8 cellular contexts compared by ENCODE assay signal in the genomic region with DNA sequence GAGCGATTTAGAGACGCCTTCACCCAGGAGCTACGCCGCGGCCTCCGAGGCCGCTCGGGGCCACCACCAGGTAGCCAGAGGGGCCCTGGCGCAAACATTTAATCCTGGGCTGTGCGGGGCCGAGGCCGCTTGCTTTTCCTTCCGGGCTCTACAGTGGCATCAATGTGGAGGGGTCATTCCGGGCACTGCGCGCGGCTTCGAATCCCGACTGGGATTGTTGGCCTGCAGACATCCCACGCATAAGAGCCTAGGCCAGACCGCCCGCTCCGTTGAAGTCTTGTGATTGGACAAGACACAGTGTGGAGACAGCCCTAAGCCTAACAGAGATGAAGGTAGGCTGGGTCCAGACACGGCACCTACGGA. TPM values are rescaled to one million over a fixed set of nuclear protein-coding genes. Genes with fewer than 3 reads are reported as not detected.
DNase-seq lines count a peak whose midpoint lies in the region; ATAC-seq and TF ChIP-seq lines count a peak whose summit lies in the region.

No MANE protein-coding gene starts in this region.

- peak overlapping the region; percentile 90 for H3K27ac ChIP-seq in parathyroid adenoma

- peak overlapping the region; percentile 91 for H3K4me3 ChIP-seq in parathyroid adenoma (ENCODE audit: low read depth, low read length)

- POLR2A ChIA-PET in activated CD4-positive, alpha-beta memory T cell treated with anti-CD3 and anti-CD28 coated beads, Interleukin-2, amount 10 ng/mL, durations not matched to agents 7 days and 5 days (lab: Charles Lee): interaction anchor here (0.7 to 5.5 kb wide), 29 partner anchors 9 to 661 kb away, joined by 3 to 91 read pairs (median 6); a partner anchor contains a TSS

- H3K4me3 Mint-ChIP-seq in activated CD4-positive, alpha-beta memory T cell treated with anti-CD3 and anti-CD28 coated beads, Interleukin-2, amount 10 ng/mL, durations not matched to agents 7 days and 5 days: peak overlapping the region; percentile 90

- H3K36me3 Mint-ChIP-seq in activated CD4-positive, alpha-beta memory T cell treated with anti-CD3 and anti-CD28 coated beads, Interleukin-2, amount 10 ng/mL, durations not matched to agents 7 days and 5 days (ENCODE audit: low read depth): peaks cover 44% of the 10 kb centered on the region

- H3K4me1 ChIP-seq in parathyroid adenoma: peaks cover 7% of the 10 kb centered on the region

- peak overlapping the region; percentile 84 for H3K9ac ChIP-seq in parathyroid adenoma

- no peaks in the 10 kb centered on the region for H3K9me3 ChIP-seq in parathyroid adenoma (ENCODE audit: control insufficient read depth, low read length)

- ATAC-seq in Right ventricle myocardium superior (ENCODE audit: poor library complexity) (peak; percentile 1), left ventricle myocardium superior (no peak), HG03439 (IDR thresholded peaks at IDR 0.05; ENCODE audit: unreplicated experiment) (peak; percentile 17)

- H3K9me3 Mint-ChIP-seq in activated CD4-positive, alpha-beta memory T cell treated with anti-CD3 and anti-CD28 coated beads, Interleukin-2, amount 10 ng/mL, durations not matched to agents 7 days and 5 days: no peaks in the 10 kb centered on the region

- TF ChIP-seq CTCF in parathyroid adenoma (IDR thresholded peaks at IDR 0.05): no peak

- peak; percentile 52 for DNase-seq in Right ventricle myocardium superior
- DNase-seq in left ventricle myocardium superior: no peak
- no peak for DNase-seq in activated CD4-positive, alpha-beta memory T cell treated with anti-CD3 and anti-CD28 coated beads, Interleukin-2, amount 10 ng/mL, durations not matched to agents 7 days and 5 days
- DNase-seq in head of caudate nucleus: peak in 22 of 42 donors; percentile 6 to 55 (median 26)
- DNase-seq in germinal center (ENCODE audit: low spot score): no peak
- DNase-seq in SKM-1 (lab: John Stamatoyannopoulos, UW; ENCODE audit: unreplicated experiment): no peak

- peaks cover 16% of the 10 kb centered on the region for H3K79me2 ChIP-seq in parathyroid adenoma

- H3K27ac Mint-ChIP-seq in activated CD4-positive, alpha-beta memory T cell treated with anti-CD3 and anti-CD28 coated beads, Interleukin-2, amount 10 ng/mL, durations not matched to agents 7 days and 5 days: peak overlapping the region; percentile 90

- no peaks in the 10 kb centered on the region for H3K27me3 ChIP-seq in parathyroid adenoma (ENCODE audit: control insufficient read depth, insufficient read depth, low read length)

- peaks cover 53% of the 10 kb centered on the region for H3K4me1 Mint-ChIP-seq in activated CD4-positive, alpha-beta memory T cell treated with anti-CD3 and anti-CD28 coated beads, Interleukin-2, amount 10 ng/mL, durations not matched to agents 7 days and 5 days

- CTCF ChIA-PET in activated CD4-positive, alpha-beta memory T cell treated with anti-CD3 and anti-CD28 coated beads, Interleukin-2, amount 10 ng/mL, durations not matched to agents 7 days and 5 days (lab: Charles Lee): interaction anchor here (1.1 to 3.0 kb wide), 9 partner anchors 25 to 414 kb away, joined by 3 to 19 read pairs (median 6); a partner anchor contains a TSS

- H3K27me3 Mint-ChIP-seq in activated CD4-positive, alpha-beta memory T cell treated with anti-CD3 and anti-CD28 coated beads, Interleukin-2, amount 10 ng/mL, durations not matched to agents 7 days and 5 days: no peaks in the 10 kb centered on the region

- peak overlapping the region; percentile 80 for H2AFZ ChIP-seq in parathyroid adenoma

- no peaks in the 10 kb centered on the region for H3K36me3 ChIP-seq in parathyroid adenoma (ENCODE audit: control insufficient read depth, insufficient read depth, low read length)

- peak overlapping the region; percentile 99 for H3K4me2 ChIP-seq in parathyroid adenoma (ENCODE audit: low read length)

- intact Hi-C loops in Right ventricle myocardium superior (cut with DNase I): loop anchor here (10.0 kb wide), 1 partner anchor 78 kb away; a partner anchor contains a TSS
- intact Hi-C loops in left ventricle myocardium superior (cut with micrococcal nuclease): loop anchor here (10.0 kb wide), 1 partner anchor 78 kb away; a partner anchor contains a TSS
- intact Hi-C loops in head of caudate nucleus (cut with DNase I): loop anchor here (1.0 to 5.0 kb wide), 2 partner anchors 76 to 206 kb away; a partner anchor contains a TSS

RNA-seq across cellular contexts. Expression of a gene that starts 0.6 kb away (rescaled TPM):
- total RNA-seq in Right ventricle myocardium superior (29.4 TPM), left ventricle myocardium superior (31.0 TPM)
- 10 to 100 TPM; 54.6 to 55.6 TPM for total RNA-seq in activated CD4-positive, alpha-beta memory T cell treated with anti-CD3 and anti-CD28 coated beads, Interleukin-2, amount 10 ng/mL, durations not matched to agents 7 days and 5 days

RNA-seq across cellular contexts. Expression of a gene that starts 25.7 kb away (rescaled TPM):
- total RNA-seq in Right ventricle myocardium superior: 2.2 TPM
- total RNA-seq in left ventricle myocardium superior: 2.8 TPM
- 1 to 10 TPM; 1.7 to 1.8 TPM for total RNA-seq in activated CD4-positive, alpha-beta memory T cell treated with anti-CD3 and anti-CD28 coated beads, Interleukin-2, amount 10 ng/mL, durations not matched to agents 7 days and 5 days

Comparison
In these comparisons a context has a peak if more than half of its experiments do, and no peak if none do; other contexts are left out.
1. DNase-seq: peak in Right ventricle myocardium superior (single experiment) and head of caudate nucleus (22 of 42); none in left ventricle myocardium superior (single experiment), activated CD4-positive, alpha-beta memory T cell treated with anti-CD3 and anti-CD28 coated beads, Interleukin-2, amount 10 ng/mL, durations not matched to agents 7 days and 5 days (single experiment), germinal center (single experiment) and SKM-1 (single experiment).